Comparison of ENCODE assay signal across 1 cellular context in the genomic region with DNA sequence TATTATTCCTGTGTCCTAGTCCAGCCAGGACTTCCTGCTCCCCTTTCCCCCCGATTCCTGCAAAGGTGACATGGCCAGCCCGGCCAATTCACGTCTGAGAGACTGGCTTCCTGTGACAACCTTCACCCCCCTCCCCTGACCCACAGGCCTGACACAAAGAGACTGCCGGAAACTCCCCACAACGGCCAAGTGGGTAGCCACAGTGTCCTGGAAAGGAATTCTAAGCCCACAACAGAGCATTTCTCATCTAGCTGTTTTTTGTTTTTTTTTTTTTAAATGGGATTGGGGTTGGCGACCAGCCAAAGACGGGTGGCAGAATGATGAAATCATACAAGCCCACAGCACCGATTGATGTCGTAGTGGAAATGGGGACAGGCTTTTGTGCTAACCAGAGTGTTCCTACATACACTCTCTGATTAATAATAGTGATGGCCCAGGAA.
TF ChIP-seq lines count a peak whose summit lies in the region.

No MANE protein-coding gene starts in this region.

TF ChIP-seq in K562, 482 proteins besides CTCF, POLR2A, EP300 and RAD21:
- TF ChIP-seq, protein P1, sequence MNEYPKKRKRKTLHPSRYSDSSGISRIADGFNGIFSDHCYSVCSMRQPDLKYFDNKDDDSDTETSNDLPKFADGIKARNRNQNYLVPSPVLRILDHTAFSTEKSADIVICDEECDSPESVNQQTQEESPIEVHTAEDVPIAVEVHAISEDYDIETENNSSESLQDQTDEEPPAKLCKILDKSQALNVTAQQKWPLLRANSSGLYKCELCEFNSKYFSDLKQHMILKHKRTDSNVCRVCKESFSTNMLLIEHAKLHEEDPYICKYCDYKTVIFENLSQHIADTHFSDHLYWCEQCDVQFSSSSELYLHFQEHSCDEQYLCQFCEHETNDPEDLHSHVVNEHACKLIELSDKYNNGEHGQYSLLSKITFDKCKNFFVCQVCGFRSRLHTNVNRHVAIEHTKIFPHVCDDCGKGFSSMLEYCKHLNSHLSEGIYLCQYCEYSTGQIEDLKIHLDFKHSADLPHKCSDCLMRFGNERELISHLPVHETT (CRISPR knock-in tag; conservative IDR thresholded peaks at IDR 0.05 in 1 of 2, IDR thresholded peaks at IDR 0.05 in 1 of 2) = 0 out of 4 replicates have a peak, but pooled peaks of 1 of the 2 experiments have one; percentile 15
- TF ChIP-seq ZNF384 (IDR thresholded peaks at IDR 0.05; ENCODE audit: low read depth, low read length) (peak; percentile 46; the same call in 1 of the 2 replicates), ZNF282 (CRISPR knock-in tag; IDR thresholded peaks at IDR 0.05) (no peak), CREM (IDR thresholded peaks at IDR 0.05; ENCODE audit: low read depth) (0 out of 2 replicates have a peak, but pooled peaks have one; percentile 48), ATF1 (CRISPR knock-in tag; IDR thresholded peaks at IDR 0.05) (no peak), ATF1 (tag; IDR thresholded peaks at IDR 0.05) (peak; percentile 23; the same call in 1 of the 2 replicates), ZNF740 (CRISPR knock-in tag; IDR thresholded peaks at IDR 0.05) (0 out of 2 replicates have a peak, but pooled peaks have one; percentile 54), ZNF740 (tag; IDR thresholded peaks at IDR 0.05) (no peak), ARID1B (IDR thresholded peaks at IDR 0.05) (no peak), PHF8 (IDR thresholded peaks at IDR 0.05; ENCODE audit: borderline replicate concordance, low read length) (no peak), VEZF1 (CRISPR knock-in tag; IDR thresholded peaks at IDR 0.05) (peak; percentile 64), ATF3 (IDR thresholded peaks at IDR 0.05) (0 out of 2 replicates have a peak, but pooled peaks have one; percentile 37), ATF3 (CRISPR knock-in tag; conservative IDR thresholded peaks at IDR 0.05) (no peak), NFIC (IDR thresholded peaks at IDR 0.05) (peak; percentile 79)
TF ChIP-seq in K562: peak in this region for 8.
